Comparison of ENCODE assay signal across 15 cellular contexts in genomic region chr17:10210151-10210574, GRCh38. TPM values are rescaled to one million over a fixed set of nuclear protein-coding genes. Genes with fewer than 3 reads are reported as not detected.
A peak's percentile ranks its signal among the peaks of the same experiment; 100 is the strongest.
DNase-seq lines count a peak whose midpoint lies in the region; FAIRE-seq and TF ChIP-seq lines count a peak whose summit lies in the region.
"Had no signal": no experiment of that assay in that cellular context is flagged by ENCODE, and none has a peak within 500 bp of the region (broad histone marks: within the 10 kb centered on the region; RNA-seq: fewer than 3 reads in every experiment).

No MANE protein-coding gene starts in this region.

- POLR2A ChIA-PET in MCF 10A (lab: Yijun Ruan, JAX), result no interaction called here

- H3K9me3 Mint-ChIP-seq in MCF 10A (ENCODE audit: unreplicated experiment), result no peaks in the 10 kb centered on the region
- H3K9me3 Mint-ChIP-seq in activated T-helper 1 cell treated with anti-CD3 and anti-CD28 coated beads, Interleukin-12 subunit alpha, Interleukin-12 subunit beta, Interleukin-2, Interleukin-4 antibody, amounts not matched to agents 30 ng/mL and 10 ng/mL and 1 ng/mL, durations not matched to agents 14 hours and 24 hours and 36 hours, result peaks cover 20% of the 10 kb centered on the region

- no peak for FAIRE-seq in urothelium cell line (lab: Jason Lieb, UNC)

- intact Hi-C loops in MCF 10A (cut with micrococcal nuclease) (no loop called here), breast epithelium (cut with DNase I; ENCODE audit: low total_unique reads) (no loop called here)
- intact Hi-C loops in activated T-helper 1 cell treated with anti-CD3 and anti-CD28 coated beads, Interleukin-12 subunit alpha, Interleukin-12 subunit beta, Interleukin-2, Interleukin-4 antibody, amounts not matched to agents 30 ng/mL and 10 ng/mL and 1 ng/mL, durations not matched to agents 14 hours and 24 hours and 36 hours (cut with micrococcal nuclease), result no loop called here

- no peaks in the 10 kb centered on the region for H3K4me1 Mint-ChIP-seq in MCF 10A (ENCODE audit: insufficient read depth, unreplicated experiment)
- no peaks in the 10 kb centered on the region for H3K4me1 Mint-ChIP-seq in activated T-helper 1 cell treated with anti-CD3 and anti-CD28 coated beads, Interleukin-12 subunit alpha, Interleukin-12 subunit beta, Interleukin-2, Interleukin-4 antibody, amounts not matched to agents 30 ng/mL and 10 ng/mL and 1 ng/mL, durations not matched to agents 14 hours and 24 hours and 36 hours (ENCODE audit: low read depth)

- DNase-seq in MCF 10A (ENCODE audit: unreplicated experiment) (peak; percentile 61), breast epithelium (ENCODE audit: low spot score in 2 of 2) (no peak), epithelial cell of esophagus (ENCODE audit: low read depth) (peak; percentile 18), mesendoderm (peak; percentile 86), urothelium cell line (ENCODE audit: low spot score) (peak; percentile 15), NCI-H1105 (lab: John Stamatoyannopoulos, UW) (no peak)
- no peak for DNase-seq in activated naive CD4-positive, alpha-beta T cell treated with Interleukin-2 at 50 U/mL for 16 hours
- DNase-seq in activated T-helper 1 cell treated with anti-CD3 and anti-CD28 coated beads, Interleukin-12 subunit alpha, Interleukin-12 subunit beta, Interleukin-2, Interleukin-4 antibody, amounts not matched to agents 30 ng/mL and 10 ng/mL and 1 ng/mL, durations not matched to agents 14 hours and 24 hours and 36 hours (ENCODE audit: low spot score), result no peak
- DNase-seq: 8988T; activated naive CD4-positive, alpha-beta T cell; dermis blood vessel endothelial cell; heart left ventricle; NCI-H1092 treated with DMSO at 0.1 percent for 48 hours; NCI-H774; stimulated activated naive CD4-positive, alpha-beta T cell had no signal

- H3K27ac ChIP-seq in breast epithelium (peak overlapping the region in 1 of 2 donors; percentile 30), mesendoderm (ENCODE audit: low read depth, low read length) (no peak overlapping the region)
- H3K27ac ChIP-seq: heart left ventricle had no signal

- no peak overlapping the region for H3K4me3 ChIP-seq in breast epithelium
- no peak overlapping the region for H3K4me3 ChIP-seq in epithelial cell of esophagus (ENCODE audit: low read length)
- H3K4me3 ChIP-seq in mesendoderm (ENCODE audit: low read length), result no peak overlapping the region
- H3K4me3 ChIP-seq: heart left ventricle had no signal

- no peaks in the 10 kb centered on the region for H3K36me3 Mint-ChIP-seq in MCF 10A (ENCODE audit: insufficient read depth, unreplicated experiment)
- H3K36me3 Mint-ChIP-seq in activated T-helper 1 cell treated with anti-CD3 and anti-CD28 coated beads, Interleukin-12 subunit alpha, Interleukin-12 subunit beta, Interleukin-2, Interleukin-4 antibody, amounts not matched to agents 30 ng/mL and 10 ng/mL and 1 ng/mL, durations not matched to agents 14 hours and 24 hours and 36 hours (ENCODE audit: low read depth), result no peaks in the 10 kb centered on the region

- H3K18ac ChIP-seq in mesendoderm (ENCODE audit: low read length), result peak overlapping the region; percentile 78

- CTCF ChIA-PET in MCF 10A (lab: Yijun Ruan, JAX), result no interaction called here

- no peak overlapping the region for H3K27ac Mint-ChIP-seq in MCF 10A (ENCODE audit: low read depth, unreplicated experiment)
- H3K27ac Mint-ChIP-seq in activated T-helper 1 cell treated with anti-CD3 and anti-CD28 coated beads, Interleukin-12 subunit alpha, Interleukin-12 subunit beta, Interleukin-2, Interleukin-4 antibody, amounts not matched to agents 30 ng/mL and 10 ng/mL and 1 ng/mL, durations not matched to agents 14 hours and 24 hours and 36 hours, result no peak overlapping the region

- no peaks in the 10 kb centered on the region for H3K79me2 ChIP-seq in mesendoderm (ENCODE audit: control insufficient read depth, insufficient read depth, low read length)

- no peak overlapping the region for H2BK5ac ChIP-seq in mesendoderm (ENCODE audit: low read length)

- H3K36me3 ChIP-seq in breast epithelium, result no peaks in the 10 kb centered on the region
- no peaks in the 10 kb centered on the region for H3K36me3 ChIP-seq in mesendoderm (ENCODE audit: control insufficient read depth, insufficient read depth, low read length)
- H3K36me3 ChIP-seq: heart left ventricle had no signal

- H3K4me1 ChIP-seq in breast epithelium, result no peaks in the 10 kb centered on the region
- no peaks in the 10 kb centered on the region for H3K4me1 ChIP-seq in mesendoderm (ENCODE audit: control insufficient read depth, low read depth, low read length)

- H4K5ac ChIP-seq in mesendoderm (ENCODE audit: low read length), result no peak overlapping the region

- no CpG with 5 or more reads among the region's 6 CpGs for WGBS in mesendoderm (ENCODE audit: extremely low coverage, insufficient coverage, low lambda C conversion rate)

- H2BK120ac ChIP-seq in mesendoderm (ENCODE audit: low read depth, low read length), result peak overlapping the region; percentile 64

- no peak overlapping the region for H3K4me2 ChIP-seq in mesendoderm (ENCODE audit: low read length)

- TF ChIP-seq POLR2A in breast epithelium (IDR thresholded peaks at IDR 0.05), result no peak

- no peak overlapping the region for H3K4ac ChIP-seq in mesendoderm (ENCODE audit: low read depth, low read length)

- H3K79me1 ChIP-seq in mesendoderm (ENCODE audit: low read length), result no peaks in the 10 kb centered on the region

- H3K4me3 Mint-ChIP-seq in MCF 10A (ENCODE audit: unreplicated experiment), result no peak overlapping the region
- no peak overlapping the region for H3K4me3 Mint-ChIP-seq in activated T-helper 1 cell treated with anti-CD3 and anti-CD28 coated beads, Interleukin-12 subunit alpha, Interleukin-12 subunit beta, Interleukin-2, Interleukin-4 antibody, amounts not matched to agents 30 ng/mL and 10 ng/mL and 1 ng/mL, durations not matched to agents 14 hours and 24 hours and 36 hours

- no peak overlapping the region for H4K8ac ChIP-seq in mesendoderm (ENCODE audit: low read depth, low read length)

- no TSS peak for BruUV-seq in MCF 10A (replicated peaks; lab: Mats Ljungman, UMichigan)

- no peak overlapping the region for H3K23ac ChIP-seq in mesendoderm (ENCODE audit: low read length)

- H2AK5ac ChIP-seq in mesendoderm (ENCODE audit: low read length), result no peak overlapping the region

- H3K56ac ChIP-seq in mesendoderm (ENCODE audit: low read length), result no peak overlapping the region

- H3K27me3 ChIP-seq in breast epithelium (no peaks in the 10 kb centered on the region), mesendoderm (ENCODE audit: insufficient read depth, low read length, poor library complexity) (no peaks in the 10 kb centered on the region)
- H3K27me3 ChIP-seq: heart left ventricle had no signal

- H3K9me3 ChIP-seq in breast epithelium, result peaks cover 8 to 10% of the 10 kb centered on the region in 2 donors

- no peaks in the 10 kb centered on the region for H3K27me3 Mint-ChIP-seq in MCF 10A (ENCODE audit: insufficient read depth, unreplicated experiment)
- no peaks in the 10 kb centered on the region for H3K27me3 Mint-ChIP-seq in activated T-helper 1 cell treated with anti-CD3 and anti-CD28 coated beads, Interleukin-12 subunit alpha, Interleukin-12 subunit beta, Interleukin-2, Interleukin-4 antibody, amounts not matched to agents 30 ng/mL and 10 ng/mL and 1 ng/mL, durations not matched to agents 14 hours and 24 hours and 36 hours (ENCODE audit: insufficient read depth)

- H2BK15ac ChIP-seq in mesendoderm (replicated peaks; ENCODE audit: low read depth), result peak overlapping the region; percentile 76

- H3K9ac ChIP-seq in mesendoderm (ENCODE audit: low read length), result no peak overlapping the region

- TF ChIP-seq CTCF in MCF 10A (IDR thresholded peaks at IDR 0.05; ENCODE audit: unreplicated experiment) (no peak), breast epithelium (IDR thresholded peaks at IDR 0.05) (no peak), epithelial cell of esophagus (IDR thresholded peaks at IDR 0.05; ENCODE audit: insufficient read depth, low read depth, low read length, missing control alignments) (no peak)

RNA-seq across cellular contexts. Expression of gene GAS7, which starts 11.8 kb away (rescaled TPM):
- total RNA-seq in MCF 10A (2022), result 0.22 TPM in 1 of 2 replicates, not detected in the other
- total RNA-seq in breast epithelium, result 10 to 100 TPM; 21.8 to 62.2 (median 33.4) TPM
- polyA plus RNA-seq in mesendoderm (2013, experiment 1 of 2), result 14.3 TPM
- 14.0 TPM for polyA plus RNA-seq in mesendoderm (2013, experiment 2 of 2)
- total RNA-seq in activated T-helper 1 cell treated with anti-CD3 and anti-CD28 coated beads, Interleukin-12 subunit alpha, Interleukin-12 subunit beta, Interleukin-2, Interleukin-4 antibody, amounts not matched to agents 30 ng/mL and 10 ng/mL and 1 ng/mL, durations not matched to agents 14 hours and 24 hours and 36 hours, result 0.16 and 0.17 TPM in 2 replicates

Comparison
In these comparisons a context has a peak if more than half of its experiments do, and no peak if none do; other contexts are left out.
1. DNase-seq: peak in MCF 10A (single experiment), epithelial cell of esophagus (single experiment), mesendoderm (single experiment) and urothelium cell line (single experiment); none in breast epithelium (0 of 2), activated naive CD4-positive, alpha-beta T cell treated with Interleukin-2 at 50 U/mL for 16 hours (single experiment), activated T-helper 1 cell treated with anti-CD3 and anti-CD28 coated beads, Interleukin-12 subunit alpha, Interleukin-12 subunit beta, Interleukin-2, Interleukin-4 antibody, amounts not matched to agents 30 ng/mL and 10 ng/mL and 1 ng/mL, durations not matched to agents 14 hours and 24 hours and 36 hours (single experiment) and NCI-H1105 (single experiment).
2. RNA of gene GAS7, which starts 11.8 kb away (total RNA-seq): 21.8 to 62.2 TPM in breast epithelium; 0.16 to 0.17 TPM in activated T-helper 1 cell treated with anti-CD3 and anti-CD28 coated beads, Interleukin-12 subunit alpha, Interleukin-12 subunit beta, Interleukin-2, Interleukin-4 antibody, amounts not matched to agents 30 ng/mL and 10 ng/mL and 1 ng/mL, durations not matched to agents 14 hours and 24 hours and 36 hours and 0.22 TPM in MCF 10A; every median in the first group is over 10 times any median in the second.